In the genomic region with DNA sequence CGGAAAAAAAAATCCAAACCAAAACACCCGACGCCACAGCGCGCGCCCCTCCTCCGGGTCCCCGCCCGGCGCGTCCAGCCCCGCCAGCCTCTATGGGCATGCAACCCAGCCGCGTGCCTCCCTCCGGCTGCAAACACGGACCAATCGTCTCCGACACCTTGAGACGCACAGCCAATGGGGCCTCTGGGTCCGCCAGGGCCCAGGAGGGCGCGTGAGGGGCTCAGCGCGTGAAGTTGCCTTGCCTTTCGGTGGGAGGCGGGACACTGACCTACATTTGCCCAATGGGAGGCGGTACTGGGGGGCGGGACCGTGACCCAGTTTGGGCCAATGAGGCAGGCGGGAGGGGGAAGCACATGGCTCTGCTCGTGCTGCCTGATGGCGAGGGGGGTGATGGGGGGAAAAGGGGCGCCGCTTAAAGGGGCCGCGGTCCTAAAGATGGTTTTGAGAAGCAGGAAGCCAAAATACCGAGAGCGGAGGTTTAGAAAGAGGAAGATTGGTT, we compare ENCODE assay signal across 1 cellular context.
TF ChIP-seq lines count a peak whose summit lies in the region.

No MANE protein-coding gene starts in this region.

TF ChIP-seq in SK-N-SH, 30 proteins besides CTCF, POLR2A, EP300 and RAD21 (continued from another document):
- peak; percentile 99 for TF ChIP-seq MAX (IDR thresholded peaks at IDR 0.05; ENCODE audit: low read depth)
- TF ChIP-seq, protein P1, sequence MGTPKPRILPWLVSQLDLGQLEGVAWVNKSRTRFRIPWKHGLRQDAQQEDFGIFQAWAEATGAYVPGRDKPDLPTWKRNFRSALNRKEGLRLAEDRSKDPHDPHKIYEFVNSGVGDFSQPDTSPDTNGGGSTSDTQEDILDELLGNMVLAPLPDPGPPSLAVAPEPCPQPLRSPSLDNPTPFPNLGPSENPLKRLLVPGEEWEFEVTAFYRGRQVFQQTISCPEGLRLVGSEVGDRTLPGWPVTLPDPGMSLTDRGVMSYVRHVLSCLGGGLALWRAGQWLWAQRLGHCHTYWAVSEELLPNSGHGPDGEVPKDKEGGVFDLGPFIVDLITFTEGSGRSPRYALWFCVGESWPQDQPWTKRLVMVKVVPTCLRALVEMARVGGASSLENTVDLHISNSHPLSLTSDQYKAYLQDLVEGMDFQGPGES (IDR thresholded peaks at IDR 0.05; ENCODE audit: low read depth, low read length) = peak; percentile 61; the same call in 1 of the 2 replicates
- no peak for TF ChIP-seq FOXM1 (IDR thresholded peaks at IDR 0.05; ENCODE audit: low read depth)
- no peak for TF ChIP-seq GABPA (IDR thresholded peaks at IDR 0.05; ENCODE audit: low read depth)
- no peak; the same call in 1 of the 2 replicates for TF ChIP-seq RXRA (IDR thresholded peaks at IDR 0.05; ENCODE audit: borderline replicate concordance, low read depth)
- TF ChIP-seq SIN3A (IDR thresholded peaks at IDR 0.05; ENCODE audit: borderline replicate concordance, low read depth, low read length) = no peak
- no peak for TF ChIP-seq TEAD4 (IDR thresholded peaks at IDR 0.05; ENCODE audit: borderline replicate concordance, insufficient read depth)
- TF ChIP-seq JUND (IDR thresholded peaks at IDR 0.05) = no peak
- TF ChIP-seq NRF1 (IDR thresholded peaks at IDR 0.05; ENCODE audit: low read depth, low read length) = 0 out of 2 replicates have a peak, but pooled peaks have one; percentile 29
- TF ChIP-seq CHD2 (IDR thresholded peaks at IDR 0.05; ENCODE audit: low read length, partially characterized antibody) = peak; percentile 77
- peak; percentile 89 for TF ChIP-seq MXI1 (IDR thresholded peaks at IDR 0.05; ENCODE audit: low read depth, low read length)
- peak; percentile 60; the same call in 1 of the 2 replicates for TF ChIP-seq USF1 (IDR thresholded peaks at IDR 0.05; ENCODE audit: borderline replicate concordance, low read depth)
- no peak for TF ChIP-seq SMC3 (IDR thresholded peaks at IDR 0.05; ENCODE audit: low read depth, low read length)
- 0 out of 2 replicates have a peak, but pooled peaks have one; percentile 4 for TF ChIP-seq TCF12 (IDR thresholded peaks at IDR 0.05)
- no peak for TF ChIP-seq FOSL2 (IDR thresholded peaks at IDR 0.05; ENCODE audit: borderline replicate concordance, low read depth)
- TF ChIP-seq ELF1 (IDR thresholded peaks at IDR 0.05) = no peak
- peak; percentile 48; the same call in 1 of the 2 replicates for TF ChIP-seq USF2 (IDR thresholded peaks at IDR 0.05; ENCODE audit: borderline replicate concordance, low read depth, low read length)
TF ChIP-seq in SK-N-SH: peak in this region for 9.
